Comparison of ENCODE assay signal across 21 cellular contexts in the genomic region with DNA sequence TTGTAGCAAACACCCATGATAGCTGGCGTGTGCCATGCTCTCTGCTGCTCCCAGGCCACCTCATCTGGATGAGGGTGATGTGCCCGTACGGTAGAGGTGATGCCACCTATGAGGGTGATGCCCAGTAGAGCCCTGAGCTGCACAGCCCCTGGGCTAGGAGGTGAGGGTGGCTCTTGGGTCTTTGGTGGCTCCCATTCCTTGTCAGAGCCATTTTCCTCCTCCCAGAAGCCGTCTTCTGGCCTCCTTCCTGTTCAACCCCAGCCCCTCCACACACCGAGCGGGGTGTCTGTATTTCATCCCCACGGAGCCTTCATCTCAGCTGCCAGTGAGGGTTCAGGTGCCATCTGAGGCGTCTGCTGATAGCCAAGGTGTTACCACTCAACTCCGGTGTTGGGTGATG. TPM values are rescaled to one million over a fixed set of nuclear protein-coding genes. Genes with fewer than 3 reads are reported as not detected.
DNase-seq lines count a peak whose midpoint lies in the region; ATAC-seq, FAIRE-seq and TF ChIP-seq lines count a peak whose summit lies in the region.
"Had no signal": no experiment of that assay in that cellular context is flagged by ENCODE, and none has a peak within 500 bp of the region (broad histone marks: within the 10 kb centered on the region; RNA-seq: fewer than 3 reads in every experiment).

No MANE protein-coding gene starts in this region.

- intact Hi-C loops in natural killer cell (cut with micrococcal nuclease) = loop anchor here (10.0 kb wide), 2 partner anchors 167 to 197 kb away; partner anchors contain the start of genes GRK4 and NOP14
- intact Hi-C loops in lower lobe of right lung (cut with DNase I) = no loop called here
- intact Hi-C loops in transverse colon (cut with DNase I; ENCODE audit: low total_unique reads) = loop anchor here (10.0 kb wide), 2 partner anchors 107 to 277 kb away; no protein-coding TSS in a partner anchor
- intact Hi-C loops in ovary (cut with DNase I) = loop anchor here in 2 of 4 donors (10.0 kb wide), 1 partner anchor 167 kb away; no protein-coding TSS in a partner anchor

- H3K27ac ChIP-seq in lower lobe of right lung = no peak overlapping the region
- H3K27ac ChIP-seq in transverse colon = no peak overlapping the region
- H3K27ac ChIP-seq in SK-N-SH (ENCODE audit: low read depth in 2 of 2, low read length in 1 of 2) = peak overlapping the region in 1 of 2 experiments; percentile 74; a peak in 1 of 4 replicates
- H3K27ac ChIP-seq in ovary = no peak overlapping the region
- H3K27ac ChIP-seq: A549, C4-2B had no signal

- DNase-seq in natural killer cell treated with Interleukin-12 subunit alpha and Interleukin-12 subunit beta and Interleukin-15 and Interleukin-18, amount 100 ng/mL, for 72 hours (ENCODE audit: low spot score) = peak; percentile 15
- DNase-seq in natural killer cell = no peak
- no peak for DNase-seq in adipocyte (ENCODE audit: low read depth)
- DNase-seq in lower lobe of right lung = peak; percentile 21
- DNase-seq in transverse colon = peak; percentile 1
- no peak for DNase-seq in SK-N-SH
- DNase-seq in frontal cortex (ENCODE audit: low spot score in 2 of 2) = no peak
- no peak for DNase-seq in ovary
- DNase-seq: CD4-positive, alpha-beta memory T cell; DMS153; DMS79 treated with DMSO at 0.1 percent for 48 hours; EL had no signal

- no peak for TF ChIP-seq RAD21 in SK-N-SH (IDR thresholded peaks at IDR 0.05; ENCODE audit: low read length)

- H3K4me1 ChIP-seq in adipocyte (ENCODE audit: control insufficient read depth, insufficient read depth, low read length) (peaks cover 24% of the 10 kb centered on the region), lower lobe of right lung (peaks cover 22% of the 10 kb centered on the region), transverse colon (peaks cover 0 to 15% (median 6%) of the 10 kb centered on the region in 4 donors), SK-N-SH (ENCODE audit: control insufficient read depth in 1 of 2, insufficient read depth in 2 of 2, low read depth in 1 of 2, low read length in 1 of 2) (peaks cover 0 to 22% of the 10 kb centered on the region in 2 experiments; a peak in 1 of 4 replicates), ovary (ENCODE audit: insufficient read depth) (peaks cover 2% of the 10 kb centered on the region)
- H3K4me1 ChIP-seq: A549 had no signal

- peaks cover 11 to 19% of the 10 kb centered on the region in 2 donors for H3K4me1 Mint-ChIP-seq in natural killer cell treated with Interleukin-12 subunit alpha and Interleukin-12 subunit beta and Interleukin-15 and Interleukin-18, amount 100 ng/mL, for 72 hours (ENCODE audit: low read depth in 2 of 2)
- peaks cover 10 to 19% of the 10 kb centered on the region in 2 donors for H3K4me1 Mint-ChIP-seq in natural killer cell

- H3K27me3 Mint-ChIP-seq in natural killer cell treated with Interleukin-12 subunit alpha and Interleukin-12 subunit beta and Interleukin-15 and Interleukin-18, amount 100 ng/mL, for 72 hours = no peaks in the 10 kb centered on the region
- H3K27me3 Mint-ChIP-seq in natural killer cell (ENCODE audit: low read depth in 2 of 2) = no peaks in the 10 kb centered on the region
- H3K27me3 Mint-ChIP-seq: CD4-positive, alpha-beta memory T cell had no signal

- H3K4me3 Mint-ChIP-seq in natural killer cell treated with Interleukin-12 subunit alpha and Interleukin-12 subunit beta and Interleukin-15 and Interleukin-18, amount 100 ng/mL, for 72 hours = no peak overlapping the region
- no peak overlapping the region for H3K4me3 Mint-ChIP-seq in natural killer cell
- H3K4me3 Mint-ChIP-seq: CD4-positive, alpha-beta memory T cell had no signal

- no peak overlapping the region for H3K4me2 ChIP-seq in SK-N-SH
- H3K4me2 ChIP-seq: A549 had no signal

- H3F3A ChIP-seq in SK-N-SH (replicated peaks; ENCODE audit: insufficient read depth) = peaks cover 3% of the 10 kb centered on the region

- CTCF ChIA-PET in SK-N-SH (lab: Yijun Ruan, JAX) = interaction anchor here (0.6 to 1.4 kb wide), 3 partner anchors 11 to 304 kb away, joined by 3 to 4 read pairs (median 3); no protein-coding TSS in a partner anchor

- FAIRE-seq in frontal cortex (lab: Jason Lieb, UNC) = no peak
- FAIRE-seq: A549, D721Med, G401.6, GM12892, GM19239, H54 had no signal

- TF ChIP-seq EP300 in transverse colon (IDR thresholded peaks at IDR 0.05; ENCODE audit: low read depth) (no peak), SK-N-SH (IDR thresholded peaks at IDR 0.05; ENCODE audit: borderline replicate concordance in 1 of 2, low read depth in 1 of 2, low read length in 1 of 2) (no peak), ovary (IDR thresholded peaks at IDR 0.05) (no peak)

- H3K9me3 Mint-ChIP-seq in natural killer cell treated with Interleukin-12 subunit alpha and Interleukin-12 subunit beta and Interleukin-15 and Interleukin-18, amount 100 ng/mL, for 72 hours = no peaks in the 10 kb centered on the region
- H3K9me3 Mint-ChIP-seq in natural killer cell = no peaks in the 10 kb centered on the region
- H3K9me3 Mint-ChIP-seq: CD4-positive, alpha-beta memory T cell had no signal

- H3K36me3 ChIP-seq in adipocyte (ENCODE audit: control insufficient read depth, insufficient read depth, low read length, severe bottlenecking) (no peaks in the 10 kb centered on the region), lower lobe of right lung (no peaks in the 10 kb centered on the region), transverse colon (no peaks in the 10 kb centered on the region), SK-N-SH (replicated peaks in 1 of 2; ENCODE audit: control insufficient read depth in 1 of 2, insufficient read depth in 2 of 2, low read length in 1 of 2) (no peaks in the 10 kb centered on the region), ovary (no peaks in the 10 kb centered on the region)
- H3K36me3 ChIP-seq: BE2C had no signal

- H3K4me3 ChIP-seq in adipocyte (ENCODE audit: low read length) = no peak overlapping the region
- no peak overlapping the region for H3K4me3 ChIP-seq in lower lobe of right lung
- H3K4me3 ChIP-seq in transverse colon = no peak overlapping the region
- no peak overlapping the region for H3K4me3 ChIP-seq in SK-N-SH (ENCODE audit: low read depth in 2 of 2, low read length in 1 of 2)
- no peak overlapping the region for H3K4me3 ChIP-seq in ovary
- H3K4me3 ChIP-seq: A549 had no signal

- H3K79me2 ChIP-seq in SK-N-SH (ENCODE audit: insufficient read depth) = no peaks in the 10 kb centered on the region

- H3K9ac ChIP-seq in adipocyte (ENCODE audit: low read length) (peak overlapping the region; percentile 34), SK-N-SH (no peak overlapping the region)

- H4K20me1 ChIP-seq in SK-N-SH (ENCODE audit: insufficient read depth) = no peaks in the 10 kb centered on the region

- no peak overlapping the region for H3K27ac Mint-ChIP-seq in natural killer cell treated with Interleukin-12 subunit alpha and Interleukin-12 subunit beta and Interleukin-15 and Interleukin-18, amount 100 ng/mL, for 72 hours
- H3K27ac Mint-ChIP-seq in natural killer cell = no peak overlapping the region
- H3K27ac Mint-ChIP-seq: CD4-positive, alpha-beta memory T cell had no signal

- H3K9me3 ChIP-seq in adipocyte (ENCODE audit: control insufficient read depth, low read length) = no peaks in the 10 kb centered on the region
- no peaks in the 10 kb centered on the region for H3K9me3 ChIP-seq in lower lobe of right lung
- H3K9me3 ChIP-seq in transverse colon = no peaks in the 10 kb centered on the region
- H3K9me3 ChIP-seq in SK-N-SH = no peaks in the 10 kb centered on the region
- no peaks in the 10 kb centered on the region for H3K9me3 ChIP-seq in ovary
- H3K9me3 ChIP-seq: A549, BE2C had no signal

- H3K27me3 ChIP-seq in adipocyte (replicated peaks; ENCODE audit: control insufficient read depth, insufficient read depth, low read length) (no peaks in the 10 kb centered on the region), lower lobe of right lung (ENCODE audit: low read depth) (no peaks in the 10 kb centered on the region), transverse colon (no peaks in the 10 kb centered on the region), SK-N-SH (ENCODE audit: insufficient read depth) (no peaks in the 10 kb centered on the region), ovary (no peaks in the 10 kb centered on the region)
- H3K27me3 ChIP-seq: BE2C had no signal

- in situ Hi-C loops in transverse colon (cut with MboI; ENCODE audit: low pct_ligation_motif_present in 1 of 4, low pct_unique_long_range_greater_than_20kb in 1 of 4, low sequenced_read_pairs in 3 of 4) = loop anchor here (10.0 to 25.0 kb wide), 3 partner anchors 169 to 187 kb away; no protein-coding TSS in a partner anchor

- 89% methylated on average over 9 of the region's 9 CpGs; no CpG with 5 or more reads in 1 of the 2 donors for WGBS in transverse colon (ENCODE audit: low coverage in 1 of 2), 2 donors
- WGBS in SK-N-SH (ENCODE audit: low lambda C conversion rate) = 78% methylated on average over 9 of the region's 9 CpGs
- WGBS in ovary, 3 donors = 84 to 96% (median 86%) methylated on average over 9 of the region's 9 CpGs

- H3K36me3 Mint-ChIP-seq in natural killer cell treated with Interleukin-12 subunit alpha and Interleukin-12 subunit beta and Interleukin-15 and Interleukin-18, amount 100 ng/mL, for 72 hours = no peaks in the 10 kb centered on the region
- no peaks in the 10 kb centered on the region for H3K36me3 Mint-ChIP-seq in natural killer cell
- H3K36me3 Mint-ChIP-seq: CD4-positive, alpha-beta memory T cell had no signal

- ATAC-seq in natural killer cell treated with Interleukin-12 subunit alpha and Interleukin-12 subunit beta and Interleukin-15 and Interleukin-18, amount 100 ng/mL, for 72 hours = no peak
- ATAC-seq in natural killer cell (no peak), lower lobe of right lung (no peak)
- ATAC-seq: A549, HCT116 had no signal

- H3K9me2 ChIP-seq in SK-N-SH = no peaks in the 10 kb centered on the region

- POLR2A ChIA-PET in SK-N-SH (lab: Yijun Ruan, JAX) = interaction anchor here (0.6 to 2.2 kb wide), 6 partner anchors 12 to 170 kb away, joined by 3 to 10 read pairs (median 4); partner anchors contain the start of genes SH3BP2 and TNIP2

- TF ChIP-seq CTCF in natural killer cell (IDR thresholded peaks at IDR 0.05) (no peak), lower lobe of right lung (IDR thresholded peaks at IDR 0.05) (no peak), transverse colon (IDR thresholded peaks at IDR 0.05) (no peak), SK-N-SH (IDR thresholded peaks at IDR 0.05) (no peak), ovary (IDR thresholded peaks at IDR 0.05) (no peak)

- TF ChIP-seq POLR2A in transverse colon (IDR thresholded peaks at IDR 0.05) = no peak
- TF ChIP-seq POLR2A in ovary (IDR thresholded peaks at IDR 0.05) = no peak

- H2AFZ ChIP-seq in SK-N-SH (ENCODE audit: low read depth) = no peak overlapping the region

RNA-seq across cellular contexts. Expression of gene TNIP2, which starts 12.0 kb away (rescaled TPM):
- 10 to 100 TPM; 80.9 to 89.3 TPM for total RNA-seq in natural killer cell treated with Interleukin-12 subunit alpha and Interleukin-12 subunit beta and Interleukin-15 and Interleukin-18, amount 100 ng/mL, for 72 hours
- total RNA-seq in natural killer cell = 10 to 100 TPM; 35.6 to 53.9 (median 41.6) TPM
- 36.7 TPM for total RNA-seq in lower lobe of right lung
- total RNA-seq in transverse colon = 100 to 1,000 TPM in 3 of 4 donors, 10 to 100 TPM in 1; 91.8 to 203 (median 129) TPM
- 68.2 and 78.9 TPM in 2 replicates for polyA plus RNA-seq in SK-N-SH (2012; rRNA removed)
- 47.4 and 57.1 TPM in 2 replicates for polyA plus RNA-seq in SK-N-SH (2012; cell fraction: cytosol; rRNA removed)
- 175 and 261 TPM in 2 replicates for polyA plus RNA-seq in SK-N-SH (2012; cell fraction: nucleus; rRNA removed)
- 6.1 TPM for total RNA-seq in frontal cortex
- total RNA-seq in ovary = 10 to 100 TPM; 27.2 to 43.2 (median 36.9) TPM
- 10 to 100 TPM in 1 of 2 donors, 1 to 10 TPM in 1; 6.4 to 28.4 TPM for polyA plus RNA-seq in ovary

RNA-seq across cellular contexts. Expression of gene SH3BP2, which starts 24.8 kb away (rescaled TPM):
- total RNA-seq in natural killer cell treated with Interleukin-12 subunit alpha and Interleukin-12 subunit beta and Interleukin-15 and Interleukin-18, amount 100 ng/mL, for 72 hours = 100 to 1,000 TPM; 121 to 129 TPM
- total RNA-seq in natural killer cell (100 to 1,000 TPM; 213 to 283 (median 221) TPM), lower lobe of right lung (102 TPM), transverse colon (100 to 1,000 TPM in 3 of 4 donors, 10 to 100 TPM in 1; 92.6 to 301 (median 117) TPM), frontal cortex (19.6 TPM), ovary (10 to 100 TPM; 13.6 to 46.9 (median 29.3) TPM)
- polyA plus RNA-seq in SK-N-SH (2012; rRNA removed) (25.2 and 26.8 TPM in 2 replicates), ovary (10 to 100 TPM in 1 of 2 donors, 1 to 10 TPM in 1; 5.3 to 18.3 TPM)
- polyA plus RNA-seq in SK-N-SH (2012; cell fraction: cytosol; rRNA removed) = 5.6 and 8.5 TPM in 2 replicates
- 132 and 143 TPM in 2 replicates for polyA plus RNA-seq in SK-N-SH (2012; cell fraction: nucleus; rRNA removed)

Comparison
In these comparisons a context has a peak if more than half of its experiments do, and no peak if none do; other contexts are left out.
1. DNase-seq: peak in natural killer cell treated with Interleukin-12 subunit alpha and Interleukin-12 subunit beta and Interleukin-15 and Interleukin-18, amount 100 ng/mL, for 72 hours (single experiment), lower lobe of right lung (single experiment) and transverse colon (single experiment); none in natural killer cell (single experiment), adipocyte (single experiment), SK-N-SH (single experiment), frontal cortex (0 of 2) and ovary (0 of 5).